ENCODE assay signal across 9 cellular contexts in genomic region chr15:77014137-77015081, GRCh38. TPM values are rescaled to one million over a fixed set of nuclear protein-coding genes. Genes with fewer than 3 reads are reported as not detected.
DNase-seq lines count a peak whose midpoint lies in the region; ATAC-seq and TF ChIP-seq lines count a peak whose summit lies in the region.
"Had no signal": no experiment of that assay in that cellular context is flagged by ENCODE, and none has a peak within 500 bp of the region (broad histone marks: within the 10 kb centered on the region; RNA-seq: fewer than 3 reads in every experiment).

No MANE protein-coding gene starts in this region.

- peak overlapping the region; percentile 88 for H3K4me3 Mint-ChIP-seq in central memory CD8-positive, alpha-beta T cell
- no peak overlapping the region for H3K4me3 Mint-ChIP-seq in type B pancreatic cell

- no peak overlapping the region for H4K91ac ChIP-seq in trophoblast cell (ENCODE audit: low read depth, low read length)

- H3K14ac ChIP-seq in trophoblast cell (ENCODE audit: low read length): no peak overlapping the region

- H3K9me3 Mint-ChIP-seq in central memory CD8-positive, alpha-beta T cell: no peaks in the 10 kb centered on the region
- no peaks in the 10 kb centered on the region for H3K9me3 Mint-ChIP-seq in type B pancreatic cell

- no peak overlapping the region for H3K18ac ChIP-seq in trophoblast cell (ENCODE audit: low read length)

- no peak overlapping the region for H2AFZ ChIP-seq in trophoblast cell (ENCODE audit: insufficient read depth, low read length, poor library complexity)

- H3K4me3 ChIP-seq in trophoblast cell (ENCODE audit: low read depth, low read length) (no peak overlapping the region), A673 (ENCODE audit: low read depth, low read length, poor library complexity, severe bottlenecking) (no peak overlapping the region)

- H3K4me1 ChIP-seq in trophoblast cell (ENCODE audit: control insufficient read depth in 1 of 2, insufficient read depth in 2 of 2, low read length in 2 of 2) (no peaks in the 10 kb centered on the region), A673 (ENCODE audit: insufficient read depth, low read length, poor library complexity, severe bottlenecking) (no peaks in the 10 kb centered on the region)

- no peak overlapping the region for H2AK5ac ChIP-seq in trophoblast cell (ENCODE audit: low read length)

- H4K12ac ChIP-seq in trophoblast cell (ENCODE audit: low read depth, low read length): no peak overlapping the region

- intact Hi-C loops in A673 (cut with micrococcal nuclease; ENCODE audit: unreplicated experiment): no loop called here

- H3K23ac ChIP-seq in trophoblast cell (ENCODE audit: low read length): no peak overlapping the region

- no peak overlapping the region for H3K4me2 ChIP-seq in trophoblast cell (ENCODE audit: low read length)

- H3K79me1 ChIP-seq in trophoblast cell (ENCODE audit: low read length): no peaks in the 10 kb centered on the region

- DNase-seq in stimulated activated CD4-positive, alpha-beta T cell treated with anti-CD3 and anti-CD28 coated beads, Interleukin-15, amount 100 ng/mL, for 24 hours: peak; percentile 30
- DNase-seq in stimulated activated CD4-positive, alpha-beta T cell treated with anti-CD3 and anti-CD28 coated beads, Interleukin-1b, Interleukin-23, amount 100 ng/mL, for 48 hours: no peak
- no peak for DNase-seq in central memory CD8-positive, alpha-beta T cell (ENCODE audit: low spot score in 2 of 2)
- DNase-seq in trophoblast cell (no peak), type B pancreatic cell (ENCODE audit: extremely low spot score, unreplicated experiment) (no peak), A673 (ENCODE audit: low spot score) (no peak), EL (no peak)
- DNase-seq: NCI-H1417 had no signal

- H2BK12ac ChIP-seq in trophoblast cell (ENCODE audit: low read length): no peak overlapping the region

- H3K36me3 Mint-ChIP-seq in central memory CD8-positive, alpha-beta T cell (ENCODE audit: insufficient read depth): peaks cover 26% of the 10 kb centered on the region
- no peaks in the 10 kb centered on the region for H3K36me3 Mint-ChIP-seq in type B pancreatic cell

- no peak overlapping the region for H2BK120ac ChIP-seq in trophoblast cell (ENCODE audit: insufficient read depth, low read length, poor library complexity)

- no peaks in the 10 kb centered on the region for H3K36me3 ChIP-seq in trophoblast cell (ENCODE audit: control insufficient read depth in 1 of 2, insufficient read depth in 2 of 2, low read length in 2 of 2)
- H3K36me3 ChIP-seq in A673 (ENCODE audit: insufficient read depth, low read length, poor library complexity, severe bottlenecking): no peaks in the 10 kb centered on the region

- H4K8ac ChIP-seq in trophoblast cell (ENCODE audit: low read depth, low read length): no peak overlapping the region

- H3K9ac ChIP-seq in trophoblast cell (ENCODE audit: low read length): no peak overlapping the region

- no peaks in the 10 kb centered on the region for H3K79me2 ChIP-seq in trophoblast cell (ENCODE audit: control insufficient read depth, insufficient read depth, low read length, poor library complexity)

- no peak for TF ChIP-seq CTCF in type B pancreatic cell (conservative IDR thresholded peaks at IDR 0.05)
- TF ChIP-seq CTCF in A673 (conservative IDR thresholded peaks at IDR 0.05; ENCODE audit: low read depth, low read length): no peak

- H3K27ac ChIP-seq in trophoblast cell (ENCODE audit: low read depth, low read length) (no peak overlapping the region), A673 (ENCODE audit: low read depth, low read length, poor library complexity, severe bottlenecking) (no peak overlapping the region)

- BruUV-seq in A673 (replicated peaks; lab: Mats Ljungman, UMichigan): no TSS peak

- H3K27me3 ChIP-seq in trophoblast cell (ENCODE audit: insufficient read depth, low read length) (no peaks in the 10 kb centered on the region), A673 (replicated peaks; ENCODE audit: insufficient read depth, low read depth, low read length, poor library complexity) (no peaks in the 10 kb centered on the region)

- ATAC-seq in HG03442 (IDR thresholded peaks at IDR 0.05; ENCODE audit: unreplicated experiment): peak; percentile 47
- ATAC-seq in central memory CD8-positive, alpha-beta T cell (replicated peaks; ENCODE audit: extremely low read depth, poor library complexity, severe bottlenecking): peak; percentile 4

- no peak overlapping the region for H3K4ac ChIP-seq in trophoblast cell (ENCODE audit: low read depth, low read length)

- no CpG with 5 or more reads among the region's 23 CpGs for WGBS in trophoblast cell (ENCODE audit: extremely low coverage, insufficient coverage, insufficient read length)

- H3K9me3 ChIP-seq in trophoblast cell (ENCODE audit: insufficient read depth, low read depth, low read length): peaks cover 1% of the 10 kb centered on the region
- H3K9me3 ChIP-seq in A673 (ENCODE audit: low read depth, low read length, poor library complexity, severe bottlenecking): no peaks in the 10 kb centered on the region

- H2BK5ac ChIP-seq in trophoblast cell (ENCODE audit: low read depth, low read length, poor library complexity): no peak overlapping the region

- H3K4me1 Mint-ChIP-seq in central memory CD8-positive, alpha-beta T cell: peaks cover 95% of the 10 kb centered on the region
- peaks cover under 1% of the 10 kb centered on the region for H3K4me1 Mint-ChIP-seq in type B pancreatic cell (ENCODE audit: unreplicated experiment)

- POLR2A ChIA-PET in A673 (lab: Charles Lee; ENCODE audit: low non-redundant PET): no interaction called here

- CTCF ChIA-PET in A673 (lab: Charles Lee): no interaction called here

- H3K27me3 Mint-ChIP-seq in central memory CD8-positive, alpha-beta T cell: no peaks in the 10 kb centered on the region
- H3K27me3 Mint-ChIP-seq in type B pancreatic cell: peaks cover 4% of the 10 kb centered on the region

- H3K27ac Mint-ChIP-seq in central memory CD8-positive, alpha-beta T cell (ENCODE audit: low read depth): peak overlapping the region; percentile 97
- no peak overlapping the region for H3K27ac Mint-ChIP-seq in type B pancreatic cell

RNA-seq across cellular contexts. Expression of gene PSTPIP1, which starts 19.5 kb away (rescaled TPM):
- 0.04 TPM in 1 of 2 replicates, not detected in the other for polyA plus RNA-seq in trophoblast cell (2013)
- total RNA-seq in type B pancreatic cell (ENCODE audit: low replicate concordance) (0.77 TPM in 1 of 2 replicates, not detected in the other), A673 (2021) (not detected in 2 replicates)

RNA-seq across cellular contexts. Expression of gene TSPAN3, which starts 56.5 kb away (rescaled TPM):
- polyA plus RNA-seq in trophoblast cell (2013): 93.4 and 95.8 TPM in 2 replicates
- total RNA-seq in type B pancreatic cell (ENCODE audit: low replicate concordance) (288 and 377 TPM in 2 replicates), A673 (2021) (219 and 224 TPM in 2 replicates)
